In the genomic region with DNA sequence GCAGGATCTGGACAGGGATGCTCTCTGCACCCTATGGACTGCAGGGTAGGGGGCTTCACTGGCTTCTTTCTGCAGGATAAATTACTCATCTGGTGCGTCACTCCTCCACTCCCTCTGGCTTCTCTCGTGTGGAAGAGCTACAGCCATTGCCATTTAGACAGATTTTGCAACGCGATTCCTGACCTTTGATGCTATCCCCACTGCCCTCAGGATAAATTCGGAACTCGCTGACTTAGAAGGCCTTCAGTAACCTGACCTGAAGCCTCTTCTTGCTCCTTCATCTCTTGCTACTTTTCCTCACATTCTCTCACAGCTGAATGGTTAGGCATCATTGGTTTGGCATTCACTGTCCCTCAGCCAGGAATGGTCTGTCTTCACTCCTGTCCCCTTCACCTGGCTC, we compare ENCODE assay signal across 20 cellular contexts. TPM values are rescaled to one million over a fixed set of nuclear protein-coding genes. Genes with fewer than 3 reads are reported as not detected.
A peak's percentile ranks its signal among the peaks of the same experiment; 100 is the strongest.
DNase-seq lines count a peak whose midpoint lies in the region; ATAC-seq, FAIRE-seq and TF ChIP-seq lines count a peak whose summit lies in the region.
"Had no signal": no experiment of that assay in that cellular context is flagged by ENCODE, and none has a peak within 500 bp of the region (broad histone marks: within the 10 kb centered on the region; RNA-seq: fewer than 3 reads in every experiment).

No MANE protein-coding gene starts in this region.

- intact Hi-C loops in naive thymus-derived CD4-positive, alpha-beta T cell (cut with micrococcal nuclease) = no loop called here

- H3K4me1 Mint-ChIP-seq in activated T-cell treated with anti-CD3 and anti-CD28 coated beads, Interleukin-2, amount 50 U/mL, for 24 hours (ENCODE audit: low read depth) = peaks cover 68% of the 10 kb centered on the region
- peaks cover 39% of the 10 kb centered on the region for H3K4me1 Mint-ChIP-seq in activated T-cell treated with anti-CD3 and anti-CD28 coated beads, Interleukin-2, amount 50 U/mL, for 4 hours (ENCODE audit: low read depth)
- H3K4me1 Mint-ChIP-seq in activated naive CD8-positive, alpha-beta T cell (ENCODE audit: low read depth) = peaks cover 45% of the 10 kb centered on the region
- H3K4me1 Mint-ChIP-seq in naive thymus-derived CD4-positive, alpha-beta T cell = peaks cover 14 to 53% (median 35%) of the 10 kb centered on the region in 7 donors
- H3K4me1 Mint-ChIP-seq in CD8-positive, alpha-beta memory T cell = peaks cover 23 to 42% (median 36%) of the 10 kb centered on the region in 3 donors

- no peak overlapping the region for H3K4me3 Mint-ChIP-seq in activated T-cell treated with anti-CD3 and anti-CD28 coated beads, Interleukin-2, amount 50 U/mL, for 24 hours
- H3K4me3 Mint-ChIP-seq in activated T-cell treated with anti-CD3 and anti-CD28 coated beads, Interleukin-2, amount 50 U/mL, for 4 hours = no peak overlapping the region
- no peak overlapping the region for H3K4me3 Mint-ChIP-seq in activated naive CD8-positive, alpha-beta T cell
- H3K4me3 Mint-ChIP-seq in naive thymus-derived CD4-positive, alpha-beta T cell = no peak overlapping the region
- H3K4me3 Mint-ChIP-seq in CD8-positive, alpha-beta memory T cell = no peak overlapping the region

- no peaks in the 10 kb centered on the region for H3K9me3 ChIP-seq in naive thymus-derived CD4-positive, alpha-beta T cell (ENCODE audit: control insufficient read depth in 2 of 3, low read length in 3 of 3)
- no peaks in the 10 kb centered on the region for H3K9me3 ChIP-seq in CD8-positive, alpha-beta memory T cell (ENCODE audit: low read length)
- H3K9me3 ChIP-seq: BLaER1 had no signal

- H3K27me3 ChIP-seq in naive thymus-derived CD4-positive, alpha-beta T cell (ENCODE audit: control insufficient read depth in 2 of 2, insufficient read depth in 2 of 2, low read length in 2 of 2) = no peaks in the 10 kb centered on the region
- no peaks in the 10 kb centered on the region for H3K27me3 ChIP-seq in CD8-positive, alpha-beta memory T cell (ENCODE audit: insufficient read depth, low read length, poor library complexity, severe bottlenecking)
- H3K27me3 ChIP-seq: BLaER1 had no signal

- H3K36me3 Mint-ChIP-seq in activated T-cell treated with anti-CD3 and anti-CD28 coated beads, Interleukin-2, amount 50 U/mL, for 24 hours (ENCODE audit: low read depth) = peaks cover 98% of the 10 kb centered on the region
- peaks cover 48% of the 10 kb centered on the region for H3K36me3 Mint-ChIP-seq in activated T-cell treated with anti-CD3 and anti-CD28 coated beads, Interleukin-2, amount 50 U/mL, for 4 hours (ENCODE audit: insufficient read depth)
- peaks cover 15% of the 10 kb centered on the region for H3K36me3 Mint-ChIP-seq in activated naive CD8-positive, alpha-beta T cell
- peaks cover 20 to 46% (median 33%) of the 10 kb centered on the region in 5 donors for H3K36me3 Mint-ChIP-seq in naive thymus-derived CD4-positive, alpha-beta T cell
- peaks cover 0 to 82% (median 26%) of the 10 kb centered on the region in 3 donors for H3K36me3 Mint-ChIP-seq in CD8-positive, alpha-beta memory T cell

- POLR2A ChIA-PET in naive thymus-derived CD4-positive, alpha-beta T cell (lab: Charles Lee) = interaction anchor here (0.7 to 0.9 kb wide), 2 partner anchors 10 to 24 kb away, joined by 3 to 5 read pairs; a partner anchor contains a TSS
- POLR2A ChIA-PET in CD8-positive, alpha-beta memory T cell (lab: Charles Lee) = no interaction called here

- H3K4me3 ChIP-seq in naive thymus-derived CD4-positive, alpha-beta T cell (ENCODE audit: low read length) = no peak overlapping the region
- H3K4me3 ChIP-seq in CD8-positive, alpha-beta memory T cell (ENCODE audit: low read length) = no peak overlapping the region
- H3K4me3 ChIP-seq: BLaER1 had no signal

- no peak overlapping the region for H3K27ac ChIP-seq in naive thymus-derived CD4-positive, alpha-beta T cell (ENCODE audit: low read depth, low read length)
- no peak overlapping the region for H3K27ac ChIP-seq in CD8-positive, alpha-beta memory T cell (ENCODE audit: low read depth, low read length)
- H3K27ac ChIP-seq: BLaER1, KMS-11 had no signal

- FAIRE-seq in GM12891 (lab: Jason Lieb, UNC) = no peak
- FAIRE-seq: A204.1, G401.6, GM18507 had no signal

- DNase-seq in activated T-cell treated with anti-CD3 and anti-CD28 coated beads, Interleukin-2, amount 50 U/mL, for 24 hours = peak; percentile 18
- no peak for DNase-seq in activated T-cell treated with anti-CD3 and anti-CD28 coated beads, Interleukin-2, amount 50 U/mL, for 4 hours
- DNase-seq in GM12891 (ENCODE audit: insufficient read length, low spot score) = no peak
- DNase-seq in naive thymus-derived CD4-positive, alpha-beta T cell = no peak
- DNase-seq in CD8-positive, alpha-beta memory T cell = no peak
- DNase-seq: DND-41, GOT3, NCI-H1048, NCI-H1436 treated with DMSO at 0.1 percent for 48 hours, NCI-H2029 treated with DMSO at 0.1 percent for 48 hours, NCI-H774, RPMI8226 had no signal

- CTCF ChIA-PET in naive thymus-derived CD4-positive, alpha-beta T cell (lab: Charles Lee) = no interaction called here
- CTCF ChIA-PET in CD8-positive, alpha-beta memory T cell (lab: Charles Lee) = no interaction called here

- H3K9me3 Mint-ChIP-seq in activated T-cell treated with anti-CD3 and anti-CD28 coated beads, Interleukin-2, amount 50 U/mL, for 24 hours = no peaks in the 10 kb centered on the region
- no peaks in the 10 kb centered on the region for H3K9me3 Mint-ChIP-seq in activated T-cell treated with anti-CD3 and anti-CD28 coated beads, Interleukin-2, amount 50 U/mL, for 4 hours
- H3K9me3 Mint-ChIP-seq in activated naive CD8-positive, alpha-beta T cell (ENCODE audit: low read depth) = no peaks in the 10 kb centered on the region
- H3K9me3 Mint-ChIP-seq in naive thymus-derived CD4-positive, alpha-beta T cell = peaks cover 0 to 2% (median 0%) of the 10 kb centered on the region in 11 donors
- no peaks in the 10 kb centered on the region for H3K9me3 Mint-ChIP-seq in CD8-positive, alpha-beta memory T cell

- H3K4me1 ChIP-seq in naive thymus-derived CD4-positive, alpha-beta T cell (ENCODE audit: control insufficient read depth in 2 of 2, insufficient read depth in 2 of 2, low read length in 2 of 2) = peaks cover 8 to 13% of the 10 kb centered on the region in 2 donors
- peaks cover 9% of the 10 kb centered on the region for H3K4me1 ChIP-seq in CD8-positive, alpha-beta memory T cell (ENCODE audit: insufficient read depth, low read length)

- TF ChIP-seq POLR2A in GM12891 (IDR thresholded peaks at IDR 0.05; ENCODE audit: low read depth, low read length) = no peak

- no peak for ATAC-seq in activated T-cell treated with anti-CD3 and anti-CD28 coated beads, Interleukin-2, amount 50 U/mL, for 4 hours
- ATAC-seq in naive thymus-derived CD4-positive, alpha-beta T cell = no peak
- ATAC-seq in HG03175 (IDR thresholded peaks at IDR 0.05; ENCODE audit: unreplicated experiment) = no peak
- no peak for ATAC-seq in HG02981 (IDR thresholded peaks at IDR 0.05; ENCODE audit: unreplicated experiment)

- no peaks in the 10 kb centered on the region for H3K27me3 Mint-ChIP-seq in activated T-cell treated with anti-CD3 and anti-CD28 coated beads, Interleukin-2, amount 50 U/mL, for 24 hours
- no peaks in the 10 kb centered on the region for H3K27me3 Mint-ChIP-seq in activated T-cell treated with anti-CD3 and anti-CD28 coated beads, Interleukin-2, amount 50 U/mL, for 4 hours (ENCODE audit: low read depth)
- H3K27me3 Mint-ChIP-seq in activated naive CD8-positive, alpha-beta T cell = no peaks in the 10 kb centered on the region
- H3K27me3 Mint-ChIP-seq in naive thymus-derived CD4-positive, alpha-beta T cell = no peaks in the 10 kb centered on the region
- no peaks in the 10 kb centered on the region for H3K27me3 Mint-ChIP-seq in CD8-positive, alpha-beta memory T cell

- peak overlapping the region; percentile 82 for H3K27ac Mint-ChIP-seq in activated T-cell treated with anti-CD3 and anti-CD28 coated beads, Interleukin-2, amount 50 U/mL, for 24 hours
- peak overlapping the region; percentile 10 for H3K27ac Mint-ChIP-seq in activated naive CD8-positive, alpha-beta T cell
- peak overlapping the region in 6 of 9 donors; percentile 6 to 80 (median 27) for H3K27ac Mint-ChIP-seq in naive thymus-derived CD4-positive, alpha-beta T cell
- H3K27ac Mint-ChIP-seq in CD8-positive, alpha-beta memory T cell = peak overlapping the region in 1 of 8 donors; percentile 60

- H3K36me3 ChIP-seq in naive thymus-derived CD4-positive, alpha-beta T cell (ENCODE audit: control insufficient read depth in 2 of 3, insufficient read depth in 3 of 3, low read length in 3 of 3) = peaks cover 14 to 73% (median 37%) of the 10 kb centered on the region in 3 experiments
- H3K36me3 ChIP-seq in CD8-positive, alpha-beta memory T cell (ENCODE audit: insufficient read depth, low read length) = peaks cover 47% of the 10 kb centered on the region

TF ChIP-seq in GM12891, 5 proteins besides CTCF, POLR2A, EP300 and RAD21:
- no peak for TF ChIP-seq SPI1 (IDR thresholded peaks at IDR 0.05; ENCODE audit: low read depth, low read length)
- TF ChIP-seq POLR2AphosphoS5 (IDR thresholded peaks at IDR 0.05; ENCODE audit: low read depth, low read length) = 0 out of 2 replicates have a peak, but pooled peaks have one; percentile 51

RNA-seq across cellular contexts. Expression of a gene that starts 5.3 kb away (rescaled TPM):
- 100 to 1,000 TPM; 198 to 247 (median 209) TPM for total RNA-seq in activated T-cell treated with anti-CD3 and anti-CD28 coated beads, Interleukin-2, amount 50 U/mL, for 4 hours
- 59.5 TPM for polyA plus RNA-seq in GM12891 (2012; ENCODE audit: low read depth, missing spikeins)
- total RNA-seq in naive thymus-derived CD4-positive, alpha-beta T cell = 10 to 100 TPM; 35.3 to 88.1 (median 71.9) TPM
- polyA plus RNA-seq in naive thymus-derived CD4-positive, alpha-beta T cell = 10 to 100 TPM; 75.5 to 75.8 TPM
- total RNA-seq in CD8-positive, alpha-beta memory T cell = 100 to 1,000 TPM; 167 to 169 TPM
- 54.4 TPM for polyA plus RNA-seq in CD8-positive, alpha-beta memory T cell

RNA-seq across cellular contexts. Expression of a gene that starts 24.1 kb away (rescaled TPM):
- 100 to 1,000 TPM in 1 of 3 donors, 10 to 100 TPM in 2; 93.3 to 108 (median 95.2) TPM for total RNA-seq in activated T-cell treated with anti-CD3 and anti-CD28 coated beads, Interleukin-2, amount 50 U/mL, for 4 hours
- polyA plus RNA-seq in GM12891 (2012; ENCODE audit: low read depth, missing spikeins) = 27.5 TPM
- 10 to 100 TPM; 35.8 to 65.8 (median 58.3) TPM for total RNA-seq in naive thymus-derived CD4-positive, alpha-beta T cell
- polyA plus RNA-seq in naive thymus-derived CD4-positive, alpha-beta T cell = 10 to 100 TPM; 76.3 to 87.2 TPM
- total RNA-seq in CD8-positive, alpha-beta memory T cell = 10 to 100 TPM; 88.0 to 90.4 TPM
- 74.9 TPM for polyA plus RNA-seq in CD8-positive, alpha-beta memory T cell
